In the genomic region with DNA sequence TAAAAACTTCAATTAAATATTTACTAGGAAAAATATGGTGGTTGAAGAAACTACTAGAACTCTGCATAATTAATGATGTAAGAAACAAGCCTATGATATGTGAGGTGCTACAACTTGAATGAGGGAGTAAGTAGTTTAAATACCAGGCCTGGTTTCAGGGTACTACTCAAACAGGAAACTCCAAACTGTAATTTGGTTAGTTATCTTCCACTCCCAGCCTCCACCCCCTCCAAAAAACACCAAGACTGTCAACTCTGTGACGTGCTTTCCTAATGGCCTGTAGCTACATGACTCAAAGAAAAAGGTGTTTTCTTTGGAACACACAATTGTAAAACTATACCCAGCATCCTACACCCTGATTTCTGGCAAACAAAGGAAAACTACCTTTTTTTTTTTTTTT, we compare ENCODE assay signal across 9 cellular contexts. TPM values are rescaled to one million over a fixed set of nuclear protein-coding genes. Genes with fewer than 3 reads are reported as not detected.
A peak's percentile ranks its signal among the peaks of the same experiment; 100 is the strongest.
DNase-seq lines count a peak whose midpoint lies in the region; ATAC-seq and TF ChIP-seq lines count a peak whose summit lies in the region.
"Had no signal": no experiment of that assay in that cellular context is flagged by ENCODE, and none has a peak within 500 bp of the region (broad histone marks: within the 10 kb centered on the region; RNA-seq: fewer than 3 reads in every experiment).

No MANE protein-coding gene starts in this region.

- peaks cover 45% of the 10 kb centered on the region for H3K79me2 ChIP-seq in DND-41 (ENCODE audit: insufficient read depth, low read length)

- H2AFZ ChIP-seq in DND-41 (ENCODE audit: low read depth, low read length), result no peak overlapping the region

- DNase-seq in DND-41 (peak; percentile 40), left colon (no peak), SIG-M5 (lab: John Stamatoyannopoulos, UW) (no peak), DMS153 treated with DMSO at 0.1 percent for 48 hours (lab: John Stamatoyannopoulos, UW; ENCODE audit: unreplicated experiment) (no peak), Right ventricle myocardium superior (no peak)
- DNase-seq in activated T-cell treated with anti-CD3 and anti-CD28 coated beads, Interleukin-2, amount 50 U/mL, for 48 hours, result peak; percentile 45 to 46
- DNase-seq: NCI-H187 had no signal

- no peak overlapping the region for H3K4me2 ChIP-seq in DND-41 (ENCODE audit: insufficient read depth, low read length)

- no peaks in the 10 kb centered on the region for H3K27me3 ChIP-seq in DND-41 (ENCODE audit: insufficient read depth, low read length, poor library complexity)

- no peak overlapping the region for H3K27ac ChIP-seq in DND-41 (ENCODE audit: low read length)

- H4K20me1 ChIP-seq in DND-41 (ENCODE audit: insufficient read depth, low read length), result peaks cover 7% of the 10 kb centered on the region; the same call in 1 of the 2 replicates

- H3K4me3 ChIP-seq in DND-41 (ENCODE audit: low read depth in 1 of 2, low read length in 2 of 2), result no peak overlapping the region

- no peak for TF ChIP-seq CTCF in DND-41 (IDR thresholded peaks at IDR 0.05; ENCODE audit: borderline replicate concordance, extremely low read depth, low read length, poor library complexity, severe bottlenecking)

- ATAC-seq in DND-41 (ENCODE audit: insufficient read depth, low read depth) (peak; percentile 72), HG03108 (IDR thresholded peaks at IDR 0.05; ENCODE audit: unreplicated experiment) (peak; percentile 56), left colon (peak; percentile 18), HG03565 (IDR thresholded peaks at IDR 0.05; ENCODE audit: unreplicated experiment) (no peak), Right ventricle myocardium superior (ENCODE audit: poor library complexity) (no peak)

- intact Hi-C loops in left colon (cut with DNase I, micrococcal nuclease), result no loop called here
- intact Hi-C loops in Right ventricle myocardium superior (cut with DNase I), result no loop called here

- no peaks in the 10 kb centered on the region for H3K36me3 ChIP-seq in DND-41 (ENCODE audit: insufficient read depth, low read length)

- H3K4me1 ChIP-seq in DND-41 (ENCODE audit: insufficient read depth, low read length), result peaks cover 6% of the 10 kb centered on the region

- H3K9ac ChIP-seq in DND-41 (ENCODE audit: low read depth, low read length), result no peak overlapping the region

- no peaks in the 10 kb centered on the region for H3K9me3 ChIP-seq in DND-41 (ENCODE audit: insufficient read depth, low read length, severe bottlenecking)

RNA-seq across cellular contexts. Expression of gene RCC1, which starts 55.9 kb away (rescaled TPM):
- total RNA-seq in left colon (10 to 100 TPM; 22.1 to 34.8 TPM), Right ventricle myocardium superior (8.1 TPM)

Comparison
In these comparisons a context has a peak if more than half of its experiments do, and no peak if none do; other contexts are left out.
1. ATAC-seq: peak in DND-41 (single experiment), HG03108 (single experiment) and left colon (single experiment); none in HG03565 (single experiment) and Right ventricle myocardium superior (single experiment).
2. DNase-seq: peak in DND-41 (single experiment) and activated T-cell treated with anti-CD3 and anti-CD28 coated beads, Interleukin-2, amount 50 U/mL, for 48 hours (2 of 2); none in left colon (0 of 2), SIG-M5 (single experiment), DMS153 treated with DMSO at 0.1 percent for 48 hours (single experiment) and Right ventricle myocardium superior (single experiment).